Comparison of ENCODE assay signal across 8 cellular contexts in the genomic region with DNA sequence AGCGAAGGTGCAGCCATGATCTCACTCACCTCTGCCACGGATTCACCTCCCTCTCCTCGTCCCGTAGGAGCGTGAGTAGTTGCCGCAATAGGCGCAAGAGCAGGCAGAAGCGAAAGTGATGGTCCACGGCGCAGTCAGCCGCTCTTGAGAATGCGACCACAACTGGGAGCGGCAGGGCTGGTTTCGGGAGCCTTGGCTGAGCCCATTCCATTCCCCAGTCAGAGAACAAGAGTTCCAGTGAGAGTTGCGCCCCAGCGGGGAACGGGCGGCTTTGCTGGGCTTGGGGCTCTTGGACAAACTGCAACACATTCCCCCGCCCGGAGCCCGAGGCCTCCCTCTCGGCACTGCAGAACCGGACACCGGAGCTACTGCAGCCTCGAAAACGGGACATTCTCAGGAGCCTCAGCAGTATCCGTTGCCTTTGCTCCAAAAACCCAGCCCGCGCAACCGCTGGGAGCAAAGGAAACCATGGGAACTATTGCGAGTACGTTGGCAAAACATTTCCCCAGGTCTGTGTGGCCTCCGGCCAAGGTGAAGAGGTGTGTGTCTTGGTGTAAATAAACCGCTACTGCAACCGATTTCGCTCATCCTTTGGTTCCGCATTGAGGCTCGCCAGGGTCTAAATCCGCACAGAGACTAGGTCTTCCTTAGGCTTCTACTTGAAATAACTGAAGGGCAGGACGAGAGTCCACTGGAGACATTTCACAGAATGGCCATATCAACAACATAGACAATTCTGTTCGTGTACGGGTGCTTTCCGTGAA. TPM values are rescaled to one million over a fixed set of nuclear protein-coding genes. Genes with fewer than 3 reads are reported as not detected.
DNase-seq lines count a peak whose midpoint lies in the region; ATAC-seq, FAIRE-seq and TF ChIP-seq lines count a peak whose summit lies in the region.

No MANE protein-coding gene starts in this region.

- FAIRE-seq in GM12878 (lab: Jason Lieb, UNC) = peak; percentile 38

- in situ Hi-C loops in GM12878 (cut with MboI) = no loop called here

- peak; percentile 44 for DNase-seq in NCI-H146 treated with DMSO at 0.1 percent for 48 hours (lab: John Stamatoyannopoulos, UW; ENCODE audit: unreplicated experiment)
- DNase-seq in T1000 (lab: John Stamatoyannopoulos, UW) = peak; percentile 29
- DNase-seq in GM12878 (ENCODE audit: low read depth, low spot score) = no peak
- peak; percentile 91 for DNase-seq in sigmoid colon

- SMC1A ChIA-PET in GM12878 (lab: Charles Lee; ENCODE audit: uncharacterized antibody, unreplicated experiment) = interaction anchor here (0.7 kb wide), 1 partner anchor 17 kb away, joined by 3 read pairs; no protein-coding TSS in a partner anchor

- H3K4me3 ChIP-seq in GM12878 (peak overlapping the region; percentile 71), iPS-11a (ENCODE audit: low read depth, low read length) (peak overlapping the region; percentile 81), sigmoid colon (peak overlapping the region; percentile 52 to 70 (median 64))

- peaks cover 12% of the 10 kb centered on the region for H3K79me2 ChIP-seq in GM12878 (ENCODE audit: control insufficient read depth, insufficient read depth, low read length)

- H2AFZ ChIP-seq in GM12878 (ENCODE audit: control insufficient read depth, low read depth, low read length) = peak overlapping the region; percentile 70

- no peak for TF ChIP-seq RAD21 in GM12878 (IDR thresholded peaks at IDR 0.05; ENCODE audit: insufficient read depth, low read depth, low read length)

- TF ChIP-seq POLR2A in GM12878 (IDR thresholded peaks at IDR 0.05; ENCODE audit: low read depth, low read length) (peak; percentile 53; the same call in 1 of the 2 replicates), sigmoid colon (IDR thresholded peaks at IDR 0.05) (no peak)

- TF ChIP-seq CTCF in GM12878 (IDR thresholded peaks at IDR 0.05 in 2 of 3, conservative IDR thresholded peaks at IDR 0.05 in 1 of 3; ENCODE audit: control insufficient read depth in 2 of 3, extremely low read depth in 1 of 3, insufficient read depth in 1 of 3, low read depth in 3 of 3, low read length in 3 of 3) (no peak), sigmoid colon (IDR thresholded peaks at IDR 0.05) (no peak)

- H3K9me3 ChIP-seq in GM12878 (replicated peaks; ENCODE audit: control insufficient read depth, insufficient read depth, low read length) (no peaks in the 10 kb centered on the region), sigmoid colon (no peaks in the 10 kb centered on the region)

- H3K36me3 ChIP-seq in GM12878 (ENCODE audit: control insufficient read depth in 2 of 2, insufficient read depth in 2 of 2, low read length in 1 of 2) = no peaks in the 10 kb centered on the region
- H3K36me3 ChIP-seq in sigmoid colon = no peaks in the 10 kb centered on the region

- intact Hi-C loops in GM12878 (cut with micrococcal nuclease; ENCODE audit: unreplicated experiment) (loop anchor here (10.0 kb wide), 1 partner anchor 210 kb away; no protein-coding TSS in a partner anchor), sigmoid colon (cut with DNase I) (no loop called here)

- POLR2A ChIA-PET in GM12878 (lab: Charles Lee) = interaction anchor here (0.6 kb wide), 1 partner anchor 67 kb away, joined by 3 read pairs; the partner anchor contains the start of gene TMEM255A

- peak overlapping the region; percentile 73 for H3K9ac ChIP-seq in GM12878 (ENCODE audit: control insufficient read depth, insufficient read depth, low read length)

- ATAC-seq in GM18502 (IDR thresholded peaks at IDR 0.05; ENCODE audit: poor library complexity, unreplicated experiment) (peak; percentile 75), HG02884 (IDR thresholded peaks at IDR 0.05; ENCODE audit: unreplicated experiment) (peak; percentile 81), GM12878 (peak; percentile 84), GM18861 (IDR thresholded peaks at IDR 0.05; ENCODE audit: unreplicated experiment) (no peak)

- BruUV-seq in GM12878 (replicated peaks; lab: Mats Ljungman, UMichigan) = no TSS peak

- RAD21 ChIA-PET in GM12878 (lab: Charles Lee; ENCODE audit: unreplicated experiment) = interaction anchor here (1.8 kb wide), 1 partner anchor 64 kb away, joined by 5 read pairs; no protein-coding TSS in a partner anchor

- H3K4me1 ChIP-seq in GM12878 (ENCODE audit: control insufficient read depth, insufficient read depth, low read length) (no peaks in the 10 kb centered on the region), sigmoid colon (peaks cover 0 to 16% (median 4%) of the 10 kb centered on the region in 4 donors)

- no peaks in the 10 kb centered on the region for H3K27me3 ChIP-seq in GM12878 (replicated peaks in 1 of 2; ENCODE audit: control insufficient read depth in 2 of 2, insufficient read depth in 2 of 2, low read length in 1 of 2)
- no peaks in the 10 kb centered on the region for H3K27me3 ChIP-seq in sigmoid colon

- H3K27ac ChIP-seq in GM12878 (ENCODE audit: control insufficient read depth, insufficient read depth) = peak overlapping the region; percentile 65
- H3K27ac ChIP-seq in sigmoid colon = peak overlapping the region; percentile 85 to 90 (median 86)

- H4K20me1 ChIP-seq in GM12878 (ENCODE audit: control insufficient read depth, insufficient read depth) = no peaks in the 10 kb centered on the region

- 30% methylated on average over 43 of the region's 43 CpGs for WGBS in GM12878 (ENCODE audit: insufficient coverage, insufficient replicate concordance, low lambda C conversion rate, missing lambda C conversion rate)
- WGBS in sigmoid colon, 2 donors = 1% methylated on average over 43 of the region's 43 CpGs

- CTCF ChIA-PET in GM12878 (lab: Yijun Ruan, JAX) = interaction anchor here (0.9 to 1.0 kb wide), 2 partner anchors 31 to 64 kb away, joined by 3 read pairs; no protein-coding TSS in a partner anchor

- peak overlapping the region; percentile 14; the same call in 1 of the 2 replicates for H3K4me2 ChIP-seq in GM12878 (ENCODE audit: control insufficient read depth, insufficient read depth)

- TF ChIP-seq EP300 in GM12878 (IDR thresholded peaks at IDR 0.05; ENCODE audit: borderline replicate concordance in 1 of 2, control insufficient read depth in 1 of 2, low read depth in 2 of 2, low read length in 2 of 2) (0 out of 4 replicates have a peak, but pooled peaks of 1 of the 2 experiments have one; percentile 19), sigmoid colon (IDR thresholded peaks at IDR 0.05) (no peak)

TF ChIP-seq in GM12878, 131 proteins besides CTCF, POLR2A, EP300 and RAD21 (continues in another document):
- TF ChIP-seq, protein P1, sequence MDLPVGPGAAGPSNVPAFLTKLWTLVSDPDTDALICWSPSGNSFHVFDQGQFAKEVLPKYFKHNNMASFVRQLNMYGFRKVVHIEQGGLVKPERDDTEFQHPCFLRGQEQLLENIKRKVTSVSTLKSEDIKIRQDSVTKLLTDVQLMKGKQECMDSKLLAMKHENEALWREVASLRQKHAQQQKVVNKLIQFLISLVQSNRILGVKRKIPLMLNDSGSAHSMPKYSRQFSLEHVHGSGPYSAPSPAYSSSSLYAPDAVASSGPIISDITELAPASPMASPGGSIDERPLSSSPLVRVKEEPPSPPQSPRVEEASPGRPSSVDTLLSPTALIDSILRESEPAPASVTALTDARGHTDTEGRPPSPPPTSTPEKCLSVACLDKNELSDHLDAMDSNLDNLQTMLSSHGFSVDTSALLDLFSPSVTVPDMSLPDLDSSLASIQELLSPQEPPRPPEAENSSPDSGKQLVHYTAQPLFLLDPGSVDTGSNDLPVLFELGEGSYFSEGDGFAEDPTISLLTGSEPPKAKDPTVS (IDR thresholded peaks at IDR 0.05; ENCODE audit: low read depth, low read length) = no peak
- TF ChIP-seq DPF2 (IDR thresholded peaks at IDR 0.05) (no peak), ZNF274 (IDR thresholded peaks at IDR 0.05; ENCODE audit: insufficient read depth, insufficient read length) (no peak), BMI1 (IDR thresholded peaks at IDR 0.05; ENCODE audit: borderline replicate concordance) (no peak)

RNA-seq across cellular contexts. Expression of gene ZBTB33, which starts 5.7 kb away (rescaled TPM):
- 28.0 and 28.4 TPM in 2 replicates for total RNA-seq in GM12878 (2013; cell fraction: nucleolus; rRNA removed)
- total RNA-seq in GM12878 (2014; rRNA removed) (14.1 and 17.7 TPM in 2 replicates), GM12878 (2014; rRNA removed; fragmentation: Illumina TruSeq; extraction: Trizol) (25.6 and 26.3 TPM in 2 replicates), GM12878 (2021) (17.1 and 18.3 TPM in 2 replicates), sigmoid colon (10 to 100 TPM in 2 of 4 donors, 1 to 10 TPM in 2; 5.8 to 13.2 (median 9.8) TPM)
- polyA plus RNA-seq in GM12878 (2011; ENCODE audit: low read depth) = 5.0 TPM
- polyA plus RNA-seq in GM12878 (2011; rRNA removed) (19.6 and 31.4 TPM in 2 replicates), GM12878 (2014; fragmentation: Illumina TruSeq; extraction: Trizol) (23.3 and 29.3 TPM in 2 replicates), GM12878 (2014; fragmentation: Nextera tagmentation; extraction: Ambion mirVana) (1 to 10 TPM; 5.2 to 5.4 TPM), GM12878 (2014; rRNA removed) (9.3 and 11.3 TPM in 2 replicates), GM12878 (2016; fragmentation: Nextera tagmentation; extraction: Ambion mirVana) (10 to 100 TPM; 21.3 to 23.6 TPM), sigmoid colon (1 to 10 TPM; 4.2 to 5.8 (median 5.8) TPM)
- polyA plus RNA-seq in GM12878 (2011; cell fraction: cytosol; rRNA removed) = 7.1 and 9.1 TPM in 2 replicates
- polyA plus RNA-seq in GM12878 (2011; cell fraction: nucleus; rRNA removed) = 12.2 and 14.4 TPM in 2 replicates
- polyA plus RNA-seq in GM12878 (2012) = 10.1 and 12.4 TPM in 2 replicates
- 20.7 and 40.7 TPM in 2 replicates for polyA minus RNA-seq in GM12878 (2011; rRNA and poly(A)+ RNA removed)
- polyA minus RNA-seq in GM12878 (2011; cell fraction: cytosol; rRNA and poly(A)+ RNA removed) = 10.4 and 12.5 TPM in 2 replicates
- 10.9 and 11.7 TPM in 2 replicates for polyA minus RNA-seq in GM12878 (2011; cell fraction: nucleus; rRNA and poly(A)+ RNA removed)
